Comparison of ENCODE assay signal across 20 cellular contexts in the genomic region with DNA sequence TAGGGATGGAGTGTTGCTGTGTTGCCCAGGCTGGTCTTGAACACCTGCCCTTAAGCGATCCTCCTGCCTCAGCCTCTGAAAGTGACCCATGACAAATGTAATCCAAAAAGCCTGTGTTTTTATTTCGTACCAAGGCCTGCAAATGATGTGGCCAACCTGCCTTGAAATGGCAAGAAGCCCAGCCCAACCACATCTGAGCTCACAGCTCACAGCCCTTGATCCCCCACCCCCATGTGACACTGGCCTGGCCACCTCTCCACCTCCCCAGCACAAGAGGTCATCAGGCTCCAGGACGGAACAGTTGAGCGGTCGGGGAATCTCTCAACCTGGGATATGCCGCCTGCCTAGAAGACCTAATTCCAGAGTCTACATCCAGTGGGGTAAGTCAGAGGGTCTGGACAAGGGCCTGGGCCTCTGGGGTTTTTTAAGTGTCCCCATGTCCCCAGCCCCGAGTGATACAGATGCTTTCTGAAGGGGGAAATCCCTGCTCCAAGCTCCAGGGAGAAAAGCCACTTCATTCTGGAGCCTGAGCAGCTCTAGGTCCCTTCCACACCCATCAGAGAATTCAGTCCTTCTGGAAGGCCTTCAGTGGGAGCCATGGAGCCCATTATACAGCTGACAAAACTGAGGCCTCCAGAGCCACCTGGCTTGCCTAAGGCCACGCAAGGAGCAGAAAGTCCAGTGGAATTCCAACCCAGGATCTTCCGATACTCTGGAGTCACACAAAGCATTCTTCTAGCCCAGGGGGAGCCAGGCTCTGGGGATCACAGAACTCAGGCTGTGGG.
DNase-seq lines count a peak whose midpoint lies in the region; ATAC-seq and TF ChIP-seq lines count a peak whose summit lies in the region.
"Had no signal": no experiment of that assay in that cellular context is flagged by ENCODE, and none has a peak within 500 bp of the region (broad histone marks: within the 10 kb centered on the region; RNA-seq: fewer than 3 reads in every experiment).

No MANE protein-coding gene starts in this region.

- H3K4me1 Mint-ChIP-seq in H9: peaks cover 29 to 39% of the 10 kb centered on the region in 2 experiments

- H3K4me3 ChIP-seq in upper lobe of right lung: no peak overlapping the region
- H3K4me3 ChIP-seq: MG63, PC-9 had no signal

- H3K27ac ChIP-seq in H9 (ENCODE audit: insufficient read length, low read depth, low read length) (no peak overlapping the region), upper lobe of right lung (no peak overlapping the region)
- H3K27ac ChIP-seq: KMS-11, PC-9 had no signal

- H3K4me1 ChIP-seq in H9 (ENCODE audit: insufficient read depth, low read length) (peaks cover 10% of the 10 kb centered on the region; the same call in 1 of the 2 replicates), upper lobe of right lung (peaks cover 12% of the 10 kb centered on the region)

- intact Hi-C loops in upper lobe of right lung (cut with DNase I): no loop called here
- intact Hi-C loops in left colon (cut with DNase I, micrococcal nuclease): no loop called here

- peaks cover 1 to 20% (median 10%) of the 10 kb centered on the region in 3 experiments; a peak in 6 of 7 replicates for H3K36me3 Mint-ChIP-seq in H9 (ENCODE audit: insufficient read depth in 1 of 3, low read depth in 3 of 3)

- H2BK12ac ChIP-seq in H9 (ENCODE audit: insufficient read length, low read depth, low read length): no peak overlapping the region

- no peaks in the 10 kb centered on the region for H4K20me1 ChIP-seq in H9 (ENCODE audit: control insufficient read depth, insufficient read depth, insufficient read length)

- H2AK5ac ChIP-seq in H9 (ENCODE audit: insufficient read length, low read length): no peak overlapping the region

- H2BK5ac ChIP-seq in H9 (ENCODE audit: insufficient read length, low read length): no peak overlapping the region

- H3T11ph ChIP-seq in H9 (ENCODE audit: low read length): no peak overlapping the region

- H3K18ac ChIP-seq in H9 (ENCODE audit: insufficient read length, low read depth, low read length): no peak overlapping the region

- no peak overlapping the region for H3K4me2 ChIP-seq in H9 (ENCODE audit: insufficient read depth, insufficient read length, low read length)
- H3K4me2 ChIP-seq: KMS-11, PC-9 had no signal

- peak overlapping the region in 1 of 3 experiments; percentile 28; a peak in 2 of 7 replicates for H3K27ac Mint-ChIP-seq in H9
- H3K27ac Mint-ChIP-seq: B cell; CD4-positive, alpha-beta T cell had no signal

- H2BK120ac ChIP-seq in H9 (ENCODE audit: low read depth, low read length, poor library complexity, severe bottlenecking): no peak overlapping the region

- H3K79me1 ChIP-seq in H9 (ENCODE audit: insufficient read depth, low read depth, low read length, poor library complexity, severe bottlenecking): peaks cover 2% of the 10 kb centered on the region

- TF ChIP-seq CTCF in H9 (conservative IDR thresholded peaks at IDR 0.05): no peak
- no peak for TF ChIP-seq CTCF in upper lobe of right lung (IDR thresholded peaks at IDR 0.05)

- H3K79me2 ChIP-seq in H9 (ENCODE audit: insufficient read depth, low read length): peaks cover 33% of the 10 kb centered on the region

- no peaks in the 10 kb centered on the region for H3K9me3 ChIP-seq in H9 (ENCODE audit: control insufficient read depth, low read depth, low read length)
- no peaks in the 10 kb centered on the region for H3K9me3 ChIP-seq in upper lobe of right lung
- H3K9me3 ChIP-seq: MG63 had no signal

- H3K36me3 ChIP-seq in upper lobe of right lung: no peaks in the 10 kb centered on the region
- H3K36me3 ChIP-seq: MG63 had no signal

- H3K23ac ChIP-seq in H9 (ENCODE audit: insufficient read length, low read depth, low read length): no peak overlapping the region

- no peak overlapping the region for H3K4ac ChIP-seq in H9 (ENCODE audit: low read depth, low read length)

- H2BK15ac ChIP-seq in H9 (ENCODE audit: low read depth, low read length): no peak overlapping the region

- ATAC-seq in upper lobe of right lung: no peak
- no peak for ATAC-seq in left colon
- ATAC-seq: SK-N-SH treated with all-trans-retinoic acid at 6 μM for 48 hours had no signal

- no peaks in the 10 kb centered on the region for H3K27me3 Mint-ChIP-seq in H9 (ENCODE audit: low read depth)

- H3K14ac ChIP-seq in H9 (ENCODE audit: insufficient read depth, low read length): no peak overlapping the region

- H2AFZ ChIP-seq in H9 (ENCODE audit: low read length): no peak overlapping the region
- H2AFZ ChIP-seq: PC-9 had no signal

- no peak overlapping the region for H4K5ac ChIP-seq in H9 (ENCODE audit: insufficient read length, low read depth, low read length)

- DNase-seq in H9 (peak; percentile 66), RPMI7951 (ENCODE audit: low read depth) (peak; percentile 52), iPS-NIHi7 (ENCODE audit: extremely low spot score) (peak; percentile 53), upper lobe of right lung (peak; percentile 31), SHP77 (lab: John Stamatoyannopoulos, UW) (no peak), left colon (no peak)
- DNase-seq in activated CD8-positive, alpha-beta memory T cell treated with anti-CD3 and anti-CD28 coated beads for 24 hours: no peak
- DNase-seq: CD4-positive, alpha-beta T cell; DMS79; MG63; NCI-H1092; NCI-H146; NCI-H2081 treated with DMSO at 0.1 percent for 48 hours; NCI-H510A treated with DMSO at 0.1 percent for 48 hours; NCI-H82; PC-9; Right ventricle myocardium superior had no signal

- H3K9ac ChIP-seq in H9 (ENCODE audit: extremely low read depth, insufficient read length, low read length): no peak overlapping the region
- H3K9ac ChIP-seq: KMS-11 had no signal

- H3K23me2 ChIP-seq in H9 (ENCODE audit: insufficient read length, low read depth, low read length, poor library complexity, severe bottlenecking): no peaks in the 10 kb centered on the region

- H3K27me3 ChIP-seq in H9 (ENCODE audit: insufficient read depth, low read length) (no peaks in the 10 kb centered on the region), upper lobe of right lung (no peaks in the 10 kb centered on the region)
- H3K27me3 ChIP-seq: MG63 had no signal

- H4K91ac ChIP-seq in H9 (ENCODE audit: insufficient read length, low read depth, low read length): no peak overlapping the region

- H2BK20ac ChIP-seq in H9 (ENCODE audit: low read depth, low read length, poor library complexity, severe bottlenecking): no peak overlapping the region

- no peak overlapping the region for H3K4me3 Mint-ChIP-seq in H9
- H3K4me3 Mint-ChIP-seq: B cell; CD4-positive, alpha-beta T cell had no signal

- no CpG with 5 or more reads among the region's 9 CpGs for WGBS in H9 (ENCODE audit: extremely low coverage, insufficient read length, low lambda C conversion rate)

- H4K8ac ChIP-seq in H9 (replicated peaks; ENCODE audit: insufficient read length, low read depth, low read length): no peak overlapping the region

- H3K56ac ChIP-seq in H9 (ENCODE audit: insufficient read length, low read depth, low read length): no peak overlapping the region

- H3K9me3 Mint-ChIP-seq in H9: peaks cover under 1 to 11% of the 10 kb centered on the region in 2 experiments

Comparison
In these comparisons a context has a peak if more than half of its experiments do, and no peak if none do; other contexts are left out.
1. DNase-seq: peak in H9 (single experiment), RPMI7951 (single experiment), iPS-NIHi7 (single experiment) and upper lobe of right lung (single experiment); none in SHP77 (0 of 2), left colon (0 of 2) and activated CD8-positive, alpha-beta memory T cell treated with anti-CD3 and anti-CD28 coated beads for 24 hours (single experiment).